ENCODE assay signal across 20 cellular contexts in genomic region chr9:517993-518392, GRCh38. TPM values are rescaled to one million over a fixed set of nuclear protein-coding genes. Genes with fewer than 3 reads are reported as not detected.
A peak's percentile ranks its signal among the peaks of the same experiment; 100 is the strongest.
DNase-seq lines count a peak whose midpoint lies in the region; ATAC-seq, FAIRE-seq and TF ChIP-seq lines count a peak whose summit lies in the region.
"Had no signal": no experiment of that assay in that cellular context is flagged by ENCODE, and none has a peak within 500 bp of the region (broad histone marks: within the 10 kb centered on the region; RNA-seq: fewer than 3 reads in every experiment).

No MANE protein-coding gene starts in this region.

- intact Hi-C loops in Caco-2 (cut with micrococcal nuclease; ENCODE audit: unreplicated experiment) (loop anchor here (5.0 kb wide), 1 partner anchor 39 kb away; no protein-coding TSS in a partner anchor), pancreas (cut with DNase I) (no loop called here)

- 72 to 85% methylated on average over 4 of the region's 4 CpGs for WGBS in pancreas, 2 donors

- H3K36me3 Mint-ChIP-seq in Caco-2 (ENCODE audit: insufficient read depth, unreplicated experiment) (peaks cover 23% of the 10 kb centered on the region), T-helper 17 cell (ENCODE audit: low read depth) (peaks cover under 1% of the 10 kb centered on the region)
- no peaks in the 10 kb centered on the region for H3K36me3 Mint-ChIP-seq in stimulated activated naive B cell treated with anti-CD40 and anti-IgM and Interleukin-4, amounts not matched to agents 10 μg/mL and 1 μg/mL and 100 μg/mL, for 72 hours
- H3K36me3 Mint-ChIP-seq: immature natural killer cell had no signal

- H3K4me3 ChIP-seq in Caco-2 (ENCODE audit: low read depth, low read length) (no peak overlapping the region), epithelial cell of esophagus (ENCODE audit: low read length) (no peak overlapping the region), pancreas (no peak overlapping the region)
- H3K4me3 ChIP-seq: esophagus muscularis mucosa, SJCRH30 had no signal

- FAIRE-seq in pancreas (lab: Jason Lieb, UNC): no peak

- H3K27ac Mint-ChIP-seq in Caco-2 (ENCODE audit: unreplicated experiment): peak overlapping the region; percentile 70
- H3K27ac Mint-ChIP-seq in T-helper 17 cell: peak overlapping the region; percentile 53
- H3K27ac Mint-ChIP-seq in stimulated activated naive B cell treated with anti-CD40 and anti-IgM and Interleukin-4, amounts not matched to agents 10 μg/mL and 1 μg/mL and 100 μg/mL, for 72 hours: no peak overlapping the region
- H3K27ac Mint-ChIP-seq: immature natural killer cell had no signal

- peak overlapping the region; percentile 49 for H3K4me3 Mint-ChIP-seq in Caco-2 (ENCODE audit: unreplicated experiment)
- peak overlapping the region; percentile 81 for H3K4me3 Mint-ChIP-seq in T-helper 17 cell
- H3K4me3 Mint-ChIP-seq in stimulated activated naive B cell treated with anti-CD40 and anti-IgM and Interleukin-4, amounts not matched to agents 10 μg/mL and 1 μg/mL and 100 μg/mL, for 72 hours: no peak overlapping the region
- H3K4me3 Mint-ChIP-seq: H9, immature natural killer cell had no signal

- no peak overlapping the region for H3K27ac ChIP-seq in pancreas
- H3K27ac ChIP-seq: esophagus muscularis mucosa, neutrophil, SJCRH30 had no signal

- H3K4me1 ChIP-seq in Caco-2 (peaks cover 38% of the 10 kb centered on the region), pancreas (peaks cover 8 to 20% (median 9%) of the 10 kb centered on the region in 3 donors)
- H3K4me1 ChIP-seq: SJCRH30 had no signal

- no peaks in the 10 kb centered on the region for H3K27me3 ChIP-seq in Caco-2 (replicated peaks; ENCODE audit: control insufficient read depth, insufficient read depth, low read length)
- no peaks in the 10 kb centered on the region for H3K27me3 ChIP-seq in pancreas
- H3K27me3 ChIP-seq: esophagus muscularis mucosa, SJCRH30 had no signal

- no peaks in the 10 kb centered on the region for H3K9me3 Mint-ChIP-seq in Caco-2 (ENCODE audit: unreplicated experiment)
- peaks cover 0 to 1% of the 10 kb centered on the region in 2 donors for H3K9me3 Mint-ChIP-seq in stimulated activated naive B cell treated with anti-CD40 and anti-IgM and Interleukin-4, amounts not matched to agents 10 μg/mL and 1 μg/mL and 100 μg/mL, for 72 hours
- H3K9me3 Mint-ChIP-seq: T-helper 2 cell treated with Interferon-gamma antibody and Interleukin-4, amounts not matched to agents 5 μg/mL and 100 μg/mL, for 36 hours had no signal

- H3K27me3 Mint-ChIP-seq in Caco-2 (ENCODE audit: insufficient read depth, unreplicated experiment): no peaks in the 10 kb centered on the region
- no peaks in the 10 kb centered on the region for H3K27me3 Mint-ChIP-seq in T-helper 17 cell
- H3K27me3 Mint-ChIP-seq in stimulated activated naive B cell treated with anti-CD40 and anti-IgM and Interleukin-4, amounts not matched to agents 10 μg/mL and 1 μg/mL and 100 μg/mL, for 72 hours: peaks cover 9 to 33% of the 10 kb centered on the region in 2 donors

- H3K4me1 Mint-ChIP-seq in Caco-2 (ENCODE audit: low read depth, unreplicated experiment) (peaks cover 24% of the 10 kb centered on the region), T-helper 17 cell (peaks cover 19% of the 10 kb centered on the region)
- H3K4me1 Mint-ChIP-seq in stimulated activated naive B cell treated with anti-CD40 and anti-IgM and Interleukin-4, amounts not matched to agents 10 μg/mL and 1 μg/mL and 100 μg/mL, for 72 hours: no peaks in the 10 kb centered on the region

- TF ChIP-seq CTCF in Caco-2 (IDR thresholded peaks at IDR 0.05; ENCODE audit: insufficient read depth in 1 of 2, low read depth in 1 of 2, low read length in 1 of 2, severe bottlenecking in 1 of 2, unreplicated experiment in 1 of 2): no peak
- no peak for TF ChIP-seq CTCF in epithelial cell of esophagus (IDR thresholded peaks at IDR 0.05; ENCODE audit: insufficient read depth, low read depth, low read length, missing control alignments)
- no peak for TF ChIP-seq CTCF in pancreas (IDR thresholded peaks at IDR 0.05)

- DNase-seq in Caco-2: peak; percentile 57 to 58
- DNase-seq in T-helper 17 cell: no peak
- DNase-seq in epithelial cell of esophagus (ENCODE audit: low read depth): peak; percentile 91
- no peak for DNase-seq in pancreas
- no peak for DNase-seq in stimulated activated naive B cell treated with anti-CD40 and anti-IgM and Interleukin-4, amounts not matched to agents 10 μg/mL and 1 μg/mL and 100 μg/mL, for 72 hours
- DNase-seq in T-helper 9 cell: no peak
- DNase-seq: anterior cingulate cortex, DMS153, H9, immature natural killer cell, mesenchymal stem cell, NCI-H1694 treated with DMSO at 0.1 percent for 48 hours, NCI-H446, right cardiac atrium, SJCRH30, substantia nigra had no signal

- POLR2A ChIA-PET in Caco-2 (lab: Charles Lee): no interaction called here

- CTCF ChIA-PET in Caco-2 (lab: Charles Lee): no interaction called here

- no peaks in the 10 kb centered on the region for H3K36me3 ChIP-seq in Caco-2 (ENCODE audit: control insufficient read depth, insufficient read depth, low read length)
- no peaks in the 10 kb centered on the region for H3K36me3 ChIP-seq in pancreas
- H3K36me3 ChIP-seq: esophagus muscularis mucosa, neutrophil, SJCRH30 had no signal

- ATAC-seq in T-helper 17 cell: no peak
- ATAC-seq in pancreas: peak; percentile 40 to 66 (median 55)
- ATAC-seq in HG03025 (IDR thresholded peaks at IDR 0.05; ENCODE audit: low FRiP score, unreplicated experiment): no peak
- ATAC-seq in stimulated activated naive B cell treated with anti-CD40 and anti-IgM and Interleukin-4, amounts not matched to agents 10 μg/mL and 1 μg/mL and 100 μg/mL, for 72 hours (replicated peaks): no peak

- H3K9me3 ChIP-seq in Caco-2 (no peaks in the 10 kb centered on the region), T-helper 17 cell (ENCODE audit: control insufficient read depth, low read length, poor library complexity, severe bottlenecking) (no peaks in the 10 kb centered on the region), pancreas (no peaks in the 10 kb centered on the region)
- H3K9me3 ChIP-seq: esophagus muscularis mucosa, neutrophil, SJCRH30 had no signal

- no TSS peak for BruUV-seq in Caco-2 (replicated peaks; lab: Mats Ljungman, UMichigan)

RNA-seq across cellular contexts. Expression of gene KANK1, which starts 13.5 kb away (rescaled TPM):
- 51.7 and 58.7 TPM in 2 replicates for total RNA-seq in Caco-2 (2022)
- 10 to 100 TPM in 1 of 2 donors, 1 to 10 TPM in 1; 8.5 to 12.0 TPM for total RNA-seq in T-helper 17 cell
- 10 to 100 TPM; 19.2 to 28.2 (median 23.6) TPM for total RNA-seq in pancreas
- polyA plus RNA-seq in pancreas: 10 to 100 TPM; 22.1 to 23.6 TPM

Comparison
In these comparisons a context has a peak if more than half of its experiments do, and no peak if none do; other contexts are left out.
1. DNase-seq: peak in Caco-2 (2 of 2) and epithelial cell of esophagus (single experiment); none in T-helper 17 cell (0 of 3), pancreas (0 of 6), stimulated activated naive B cell treated with anti-CD40 and anti-IgM and Interleukin-4, amounts not matched to agents 10 μg/mL and 1 μg/mL and 100 μg/mL, for 72 hours (single experiment) and T-helper 9 cell (single experiment).
2. H3K4me3 Mint-ChIP-seq: peak in Caco-2 (single experiment) and T-helper 17 cell (single experiment); none in stimulated activated naive B cell treated with anti-CD40 and anti-IgM and Interleukin-4, amounts not matched to agents 10 μg/mL and 1 μg/mL and 100 μg/mL, for 72 hours (0 of 2).
3. ATAC-seq: peak in pancreas (4 of 4); none in T-helper 17 cell (single experiment), HG03025 (single experiment) and stimulated activated naive B cell treated with anti-CD40 and anti-IgM and Interleukin-4, amounts not matched to agents 10 μg/mL and 1 μg/mL and 100 μg/mL, for 72 hours (0 of 2).